Comparison of ENCODE assay signal across 1 cellular context in the genomic region with DNA sequence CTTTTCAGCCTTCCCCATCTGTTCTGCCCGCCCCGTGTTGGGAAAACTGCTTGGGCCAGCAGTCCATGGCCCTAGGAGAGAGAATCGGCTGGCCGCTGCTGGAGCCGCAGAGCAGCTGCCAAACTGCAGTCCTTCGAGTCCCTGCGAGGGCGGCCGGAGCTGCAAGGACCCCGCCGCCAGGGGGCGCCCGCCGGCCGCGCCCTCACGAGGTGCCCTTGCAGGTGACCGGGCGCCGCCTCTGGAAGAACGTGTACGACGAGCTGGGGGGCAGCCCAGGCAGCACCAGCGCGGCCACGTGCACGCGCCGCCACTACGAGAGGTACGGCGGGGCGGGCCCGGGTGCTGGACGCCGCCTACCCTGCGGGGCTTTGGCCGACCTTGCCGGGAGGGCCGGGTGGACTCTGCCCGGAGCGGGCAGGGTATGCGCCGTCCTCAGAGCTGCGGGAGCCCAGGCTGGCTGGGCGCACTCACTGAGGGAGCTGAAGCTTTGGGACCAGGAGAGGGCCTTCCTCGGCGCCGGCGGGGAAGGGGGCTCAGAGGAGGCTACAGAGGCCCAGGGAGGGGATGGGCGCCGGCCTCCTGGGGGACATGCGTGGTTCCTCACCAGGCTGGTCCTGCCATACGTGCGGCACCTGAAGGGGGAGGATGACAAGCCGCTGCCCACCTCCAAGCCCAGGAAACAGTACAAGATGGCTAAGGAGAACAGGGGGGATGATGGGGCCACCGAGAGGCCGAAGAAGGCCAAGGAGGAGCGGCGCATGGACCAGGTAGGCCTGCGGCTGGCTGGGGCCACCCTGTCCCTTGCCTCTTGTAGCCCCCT.
TF ChIP-seq lines count a peak whose summit lies in the region.

No MANE protein-coding gene starts in this region.

TF ChIP-seq in K562, 482 proteins besides CTCF, POLR2A, EP300 and RAD21 (continued from another document and continues in another):
- TF ChIP-seq, protein P1, sequence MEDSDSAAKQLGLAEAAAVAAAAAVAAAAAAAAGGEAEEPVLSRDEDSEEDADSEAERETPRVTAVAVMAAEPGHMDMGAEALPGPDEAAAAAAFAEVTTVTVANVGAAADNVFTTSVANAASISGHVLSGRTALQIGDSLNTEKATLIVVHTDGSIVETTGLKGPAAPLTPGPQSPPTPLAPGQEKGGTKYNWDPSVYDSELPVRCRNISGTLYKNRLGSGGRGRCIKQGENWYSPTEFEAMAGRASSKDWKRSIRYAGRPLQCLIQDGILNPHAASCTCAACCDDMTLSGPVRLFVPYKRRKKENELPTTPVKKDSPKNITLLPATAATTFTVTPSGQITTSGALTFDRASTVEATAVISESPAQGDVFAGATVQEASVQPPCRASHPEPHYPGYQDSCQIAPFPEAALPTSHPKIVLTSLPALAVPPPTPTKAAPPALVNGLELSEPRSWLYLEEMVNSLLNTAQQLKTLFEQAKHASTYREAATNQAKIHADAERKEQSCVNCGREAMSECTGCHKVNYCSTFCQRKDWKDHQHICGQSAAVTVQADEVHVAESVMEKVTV (CRISPR knock-in tag; IDR thresholded peaks at IDR 0.05), result no peak; the same call in 1 of the 2 replicates
- TF ChIP-seq ZNF134 (CRISPR knock-in tag; conservative IDR thresholded peaks at IDR 0.05), result no peak
- no peak for TF ChIP-seq STAT5B (CRISPR knock-in tag; IDR thresholded peaks at IDR 0.05)
- TF ChIP-seq, protein P2, sequence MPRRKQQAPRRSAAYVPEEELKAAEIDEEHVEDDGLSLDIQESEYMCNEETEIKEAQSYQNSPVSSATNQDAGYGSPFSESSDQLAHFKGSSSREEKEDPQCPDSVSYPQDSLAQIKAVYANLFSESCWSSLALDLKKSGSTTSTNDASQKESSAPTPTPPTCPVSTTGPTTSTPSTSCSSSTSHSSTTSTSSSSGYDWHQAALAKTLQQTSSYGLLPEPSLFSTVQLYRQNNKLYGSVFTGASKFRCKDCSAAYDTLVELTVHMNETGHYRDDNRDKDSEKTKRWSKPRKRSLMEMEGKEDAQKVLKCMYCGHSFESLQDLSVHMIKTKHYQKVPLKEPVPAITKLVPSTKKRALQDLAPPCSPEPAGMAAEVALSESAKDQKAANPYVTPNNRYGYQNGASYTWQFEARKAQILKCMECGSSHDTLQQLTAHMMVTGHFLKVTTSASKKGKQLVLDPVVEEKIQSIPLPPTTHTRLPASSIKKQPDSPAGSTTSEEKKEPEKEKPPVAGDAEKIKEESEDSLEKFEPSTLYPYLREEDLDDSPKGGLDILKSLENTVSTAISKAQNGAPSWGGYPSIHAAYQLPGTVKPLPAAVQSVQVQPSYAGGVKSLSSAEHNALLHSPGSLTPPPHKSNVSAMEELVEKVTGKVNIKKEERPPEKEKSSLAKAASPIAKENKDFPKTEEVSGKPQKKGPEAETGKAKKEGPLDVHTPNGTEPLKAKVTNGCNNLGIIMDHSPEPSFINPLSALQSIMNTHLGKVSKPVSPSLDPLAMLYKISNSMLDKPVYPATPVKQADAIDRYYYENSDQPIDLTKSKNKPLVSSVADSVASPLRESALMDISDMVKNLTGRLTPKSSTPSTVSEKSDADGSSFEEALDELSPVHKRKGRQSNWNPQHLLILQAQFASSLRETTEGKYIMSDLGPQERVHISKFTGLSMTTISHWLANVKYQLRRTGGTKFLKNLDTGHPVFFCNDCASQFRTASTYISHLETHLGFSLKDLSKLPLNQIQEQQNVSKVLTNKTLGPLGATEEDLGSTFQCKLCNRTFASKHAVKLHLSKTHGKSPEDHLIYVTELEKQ (CRISPR knock-in tag; IDR thresholded peaks at IDR 0.05), result no peak
- no peak for TF ChIP-seq ZNF76 (CRISPR knock-in tag; IDR thresholded peaks at IDR 0.05; ENCODE audit: borderline replicate concordance)
- no peak for TF ChIP-seq RFX5 (IDR thresholded peaks at IDR 0.05; ENCODE audit: low read depth, low read length)
- TF ChIP-seq SAFB (IDR thresholded peaks at IDR 0.05; ENCODE audit: borderline replicate concordance, low read depth, low read length), result 0 out of 2 replicates have a peak, but pooled peaks have one; percentile 34
- TF ChIP-seq NCOA2 (IDR thresholded peaks at IDR 0.05; ENCODE audit: partially characterized antibody in 2 of 2), result no peak
- no peak for TF ChIP-seq SPI1 (IDR thresholded peaks at IDR 0.05; ENCODE audit: borderline replicate concordance, low read depth, low read length)
- TF ChIP-seq ZNF41 (CRISPR knock-in tag; conservative IDR thresholded peaks at IDR 0.05), result no peak
- TF ChIP-seq, protein P3, sequence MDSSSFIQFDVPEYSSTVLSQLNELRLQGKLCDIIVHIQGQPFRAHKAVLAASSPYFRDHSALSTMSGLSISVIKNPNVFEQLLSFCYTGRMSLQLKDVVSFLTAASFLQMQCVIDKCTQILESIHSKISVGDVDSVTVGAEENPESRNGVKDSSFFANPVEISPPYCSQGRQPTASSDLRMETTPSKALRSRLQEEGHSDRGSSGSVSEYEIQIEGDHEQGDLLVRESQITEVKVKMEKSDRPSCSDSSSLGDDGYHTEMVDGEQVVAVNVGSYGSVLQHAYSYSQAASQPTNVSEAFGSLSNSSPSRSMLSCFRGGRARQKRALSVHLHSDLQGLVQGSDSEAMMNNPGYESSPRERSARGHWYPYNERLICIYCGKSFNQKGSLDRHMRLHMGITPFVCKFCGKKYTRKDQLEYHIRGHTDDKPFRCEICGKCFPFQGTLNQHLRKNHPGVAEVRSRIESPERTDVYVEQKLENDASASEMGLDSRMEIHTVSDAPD (CRISPR knock-in tag; IDR thresholded peaks at IDR 0.05), result no peak
- TF ChIP-seq PHTF2 (CRISPR knock-in tag; IDR thresholded peaks at IDR 0.05), result no peak
- TF ChIP-seq MAFK (IDR thresholded peaks at IDR 0.05; ENCODE audit: low read length), result no peak
- TF ChIP-seq, protein P4, sequence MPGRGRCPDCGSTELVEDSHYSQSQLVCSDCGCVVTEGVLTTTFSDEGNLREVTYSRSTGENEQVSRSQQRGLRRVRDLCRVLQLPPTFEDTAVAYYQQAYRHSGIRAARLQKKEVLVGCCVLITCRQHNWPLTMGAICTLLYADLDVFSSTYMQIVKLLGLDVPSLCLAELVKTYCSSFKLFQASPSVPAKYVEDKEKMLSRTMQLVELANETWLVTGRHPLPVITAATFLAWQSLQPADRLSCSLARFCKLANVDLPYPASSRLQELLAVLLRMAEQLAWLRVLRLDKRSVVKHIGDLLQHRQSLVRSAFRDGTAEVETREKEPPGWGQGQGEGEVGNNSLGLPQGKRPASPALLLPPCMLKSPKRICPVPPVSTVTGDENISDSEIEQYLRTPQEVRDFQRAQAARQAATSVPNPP (IDR thresholded peaks at IDR 0.05; ENCODE audit: borderline replicate concordance, insufficient read depth, insufficient read length), result no peak
- no peak for TF ChIP-seq ZNF311 (CRISPR knock-in tag; IDR thresholded peaks at IDR 0.05)
- TF ChIP-seq NBN (IDR thresholded peaks at IDR 0.05; ENCODE audit: low read depth), result no peak
- TF ChIP-seq TAF15 (IDR thresholded peaks at IDR 0.05; ENCODE audit: low read depth, low read length), result no peak
- TF ChIP-seq PHF20 (IDR thresholded peaks at IDR 0.05; ENCODE audit: partially characterized antibody), result no peak
- TF ChIP-seq PHF8 (IDR thresholded peaks at IDR 0.05; ENCODE audit: borderline replicate concordance, low read length), result no peak
- no peak for TF ChIP-seq C11orf30 (IDR thresholded peaks at IDR 0.05; ENCODE audit: low read depth)
- TF ChIP-seq SMARCA5 (IDR thresholded peaks at IDR 0.05), result no peak
- no peak for TF ChIP-seq ZNF707 (CRISPR knock-in tag; conservative IDR thresholded peaks at IDR 0.05)
- TF ChIP-seq TAL1 (IDR thresholded peaks at IDR 0.05), result no peak
- TF ChIP-seq, protein P5, sequence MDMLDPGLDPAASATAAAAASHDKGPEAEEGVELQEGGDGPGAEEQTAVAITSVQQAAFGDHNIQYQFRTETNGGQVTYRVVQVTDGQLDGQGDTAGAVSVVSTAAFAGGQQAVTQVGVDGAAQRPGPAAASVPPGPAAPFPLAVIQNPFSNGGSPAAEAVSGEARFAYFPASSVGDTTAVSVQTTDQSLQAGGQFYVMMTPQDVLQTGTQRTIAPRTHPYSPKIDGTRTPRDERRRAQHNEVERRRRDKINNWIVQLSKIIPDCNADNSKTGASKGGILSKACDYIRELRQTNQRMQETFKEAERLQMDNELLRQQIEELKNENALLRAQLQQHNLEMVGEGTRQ (CRISPR knock-in tag; IDR thresholded peaks at IDR 0.05), result peak; percentile 7; the same call in 1 of the 2 replicates
- TF ChIP-seq RBM25 (IDR thresholded peaks at IDR 0.05; ENCODE audit: low read depth, low read length, severe bottlenecking), result no peak
- no peak for TF ChIP-seq NCOA4 (IDR thresholded peaks at IDR 0.05; ENCODE audit: partially characterized antibody)
- TF ChIP-seq SP1 (CRISPR knock-in tag; IDR thresholded peaks at IDR 0.05), result no peak
- TF ChIP-seq FIP1L1 (IDR thresholded peaks at IDR 0.05; ENCODE audit: low read depth, low read length, poor library complexity, severe bottlenecking), result no peak
- no peak for TF ChIP-seq MED1 (CRISPR knock-in tag; IDR thresholded peaks at IDR 0.05; ENCODE audit: borderline replicate concordance)
- no peak for TF ChIP-seq CCAR2 (IDR thresholded peaks at IDR 0.05; ENCODE audit: low read depth, low read length)
- no peak for TF ChIP-seq RHOXF2B (CRISPR knock-in tag; conservative IDR thresholded peaks at IDR 0.05)
- TF ChIP-seq POLR2AphosphoS5 (IDR thresholded peaks at IDR 0.05; ENCODE audit: control insufficient read depth, insufficient read depth, low read depth, low read length), result no peak
- no peak for TF ChIP-seq SMAD1 (IDR thresholded peaks at IDR 0.05; ENCODE audit: low read depth, low read length, partially characterized antibody)
- no peak for TF ChIP-seq LCOR (CRISPR knock-in tag; IDR thresholded peaks at IDR 0.05)
- no peak for TF ChIP-seq GATAD2B (IDR thresholded peaks at IDR 0.05; ENCODE audit: borderline replicate concordance)
- TF ChIP-seq, protein P6, sequence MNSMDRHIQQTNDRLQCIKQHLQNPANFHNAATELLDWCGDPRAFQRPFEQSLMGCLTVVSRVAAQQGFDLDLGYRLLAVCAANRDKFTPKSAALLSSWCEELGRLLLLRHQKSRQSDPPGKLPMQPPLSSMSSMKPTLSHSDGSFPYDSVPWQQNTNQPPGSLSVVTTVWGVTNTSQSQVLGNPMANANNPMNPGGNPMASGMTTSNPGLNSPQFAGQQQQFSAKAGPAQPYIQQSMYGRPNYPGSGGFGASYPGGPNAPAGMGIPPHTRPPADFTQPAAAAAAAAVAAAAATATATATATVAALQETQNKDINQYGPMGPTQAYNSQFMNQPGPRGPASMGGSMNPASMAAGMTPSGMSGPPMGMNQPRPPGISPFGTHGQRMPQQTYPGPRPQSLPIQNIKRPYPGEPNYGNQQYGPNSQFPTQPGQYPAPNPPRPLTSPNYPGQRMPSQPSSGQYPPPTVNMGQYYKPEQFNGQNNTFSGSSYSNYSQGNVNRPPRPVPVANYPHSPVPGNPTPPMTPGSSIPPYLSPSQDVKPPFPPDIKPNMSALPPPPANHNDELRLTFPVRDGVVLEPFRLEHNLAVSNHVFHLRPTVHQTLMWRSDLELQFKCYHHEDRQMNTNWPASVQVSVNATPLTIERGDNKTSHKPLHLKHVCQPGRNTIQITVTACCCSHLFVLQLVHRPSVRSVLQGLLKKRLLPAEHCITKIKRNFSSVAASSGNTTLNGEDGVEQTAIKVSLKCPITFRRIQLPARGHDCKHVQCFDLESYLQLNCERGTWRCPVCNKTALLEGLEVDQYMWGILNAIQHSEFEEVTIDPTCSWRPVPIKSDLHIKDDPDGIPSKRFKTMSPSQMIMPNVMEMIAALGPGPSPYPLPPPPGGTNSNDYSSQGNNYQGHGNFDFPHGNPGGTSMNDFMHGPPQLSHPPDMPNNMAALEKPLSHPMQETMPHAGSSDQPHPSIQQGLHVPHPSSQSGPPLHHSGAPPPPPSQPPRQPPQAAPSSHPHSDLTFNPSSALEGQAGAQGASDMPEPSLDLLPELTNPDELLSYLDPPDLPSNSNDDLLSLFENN (IDR thresholded peaks at IDR 0.05; ENCODE audit: low read depth in 2 of 2, low read length in 2 of 2), result no peak
- TF ChIP-seq, protein P7, sequence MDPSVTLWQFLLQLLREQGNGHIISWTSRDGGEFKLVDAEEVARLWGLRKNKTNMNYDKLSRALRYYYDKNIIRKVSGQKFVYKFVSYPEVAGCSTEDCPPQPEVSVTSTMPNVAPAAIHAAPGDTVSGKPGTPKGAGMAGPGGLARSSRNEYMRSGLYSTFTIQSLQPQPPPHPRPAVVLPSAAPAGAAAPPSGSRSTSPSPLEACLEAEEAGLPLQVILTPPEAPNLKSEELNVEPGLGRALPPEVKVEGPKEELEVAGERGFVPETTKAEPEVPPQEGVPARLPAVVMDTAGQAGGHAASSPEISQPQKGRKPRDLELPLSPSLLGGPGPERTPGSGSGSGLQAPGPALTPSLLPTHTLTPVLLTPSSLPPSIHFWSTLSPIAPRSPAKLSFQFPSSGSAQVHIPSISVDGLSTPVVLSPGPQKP (CRISPR knock-in tag; IDR thresholded peaks at IDR 0.05), result no peak
- no peak for TF ChIP-seq NR3C1 (CRISPR knock-in tag; IDR thresholded peaks at IDR 0.05)
- TF ChIP-seq RBFOX2 (IDR thresholded peaks at IDR 0.05; ENCODE audit: low read depth, low read length), result no peak
- no peak for TF ChIP-seq CREBBP (IDR thresholded peaks at IDR 0.05; ENCODE audit: low read depth, low read length)
- TF ChIP-seq PML (IDR thresholded peaks at IDR 0.05; ENCODE audit: low read length), result no peak
- TF ChIP-seq, protein P8, sequence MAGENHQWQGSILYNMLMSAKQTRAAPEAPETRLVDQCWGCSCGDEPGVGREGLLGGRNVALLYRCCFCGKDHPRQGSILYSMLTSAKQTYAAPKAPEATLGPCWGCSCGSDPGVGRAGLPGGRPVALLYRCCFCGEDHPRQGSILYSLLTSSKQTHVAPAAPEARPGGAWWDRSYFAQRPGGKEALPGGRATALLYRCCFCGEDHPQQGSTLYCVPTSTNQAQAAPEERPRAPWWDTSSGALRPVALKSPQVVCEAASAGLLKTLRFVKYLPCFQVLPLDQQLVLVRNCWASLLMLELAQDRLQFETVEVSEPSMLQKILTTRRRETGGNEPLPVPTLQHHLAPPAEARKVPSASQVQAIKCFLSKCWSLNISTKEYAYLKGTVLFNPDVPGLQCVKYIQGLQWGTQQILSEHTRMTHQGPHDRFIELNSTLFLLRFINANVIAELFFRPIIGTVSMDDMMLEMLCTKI (IDR thresholded peaks at IDR 0.05; ENCODE audit: partially characterized antibody), result no peak
- TF ChIP-seq BCL6 (CRISPR knock-in tag; IDR thresholded peaks at IDR 0.05), result no peak
- TF ChIP-seq TCF7L2 (IDR thresholded peaks at IDR 0.05; ENCODE audit: low read depth, low read length), result no peak
- no peak for TF ChIP-seq MCM7 (IDR thresholded peaks at IDR 0.05)
- TF ChIP-seq CBFB (CRISPR knock-in tag; IDR thresholded peaks at IDR 0.05), result no peak
- no peak for TF ChIP-seq HDAC3 (IDR thresholded peaks at IDR 0.05; ENCODE audit: borderline replicate concordance, partially characterized antibody)
- TF ChIP-seq GATAD2A (IDR thresholded peaks at IDR 0.05), result no peak
- TF ChIP-seq SREBF2 (CRISPR knock-in tag; IDR thresholded peaks at IDR 0.05), result no peak
- TF ChIP-seq NFE2L1 (tag; IDR thresholded peaks at IDR 0.05; ENCODE audit: borderline replicate concordance, low read depth), result no peak
- TF ChIP-seq ZFX (CRISPR knock-in tag; IDR thresholded peaks at IDR 0.05), result no peak
- TF ChIP-seq, protein P9, sequence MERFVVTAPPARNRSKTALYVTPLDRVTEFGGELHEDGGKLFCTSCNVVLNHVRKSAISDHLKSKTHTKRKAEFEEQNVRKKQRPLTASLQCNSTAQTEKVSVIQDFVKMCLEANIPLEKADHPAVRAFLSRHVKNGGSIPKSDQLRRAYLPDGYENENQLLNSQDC (CRISPR knock-in tag; IDR thresholded peaks at IDR 0.05), result no peak
- TF ChIP-seq L3MBTL2 (IDR thresholded peaks at IDR 0.05), result peak; percentile 68; the same call in 1 of the 2 replicates
- TF ChIP-seq HDGF (IDR thresholded peaks at IDR 0.05), result no peak
- no peak for TF ChIP-seq CHD4 (IDR thresholded peaks at IDR 0.05; ENCODE audit: insufficient read depth, insufficient replicate concordance, low read depth, low read length, poor library complexity, severe bottlenecking)
- no peak for TF ChIP-seq RAD51 (IDR thresholded peaks at IDR 0.05; ENCODE audit: borderline replicate concordance, low read depth)
- no peak for TF ChIP-seq ZEB2 (IDR thresholded peaks at IDR 0.05)
